ENCODE assay signal across 8 cellular contexts in genomic region chr3:107752202-107752990, GRCh38.
DNase-seq lines count a peak whose midpoint lies in the region; ATAC-seq and TF ChIP-seq lines count a peak whose summit lies in the region.

No MANE protein-coding gene starts in this region.

- no peaks in the 10 kb centered on the region for H3K27me3 Mint-ChIP-seq in type B pancreatic cell

- no peak overlapping the region for H3K27ac Mint-ChIP-seq in type B pancreatic cell

- no peaks in the 10 kb centered on the region for H3K9me3 Mint-ChIP-seq in type B pancreatic cell

- H3K4me3 Mint-ChIP-seq in type B pancreatic cell: no peak overlapping the region

- H3K4me1 Mint-ChIP-seq in type B pancreatic cell (ENCODE audit: unreplicated experiment): peaks cover 4% of the 10 kb centered on the region

- TF ChIP-seq CTCF in AG09309 (IDR thresholded peaks at IDR 0.05; ENCODE audit: control insufficient read depth, insufficient read depth, low read depth, low read length, missing control alignments) (peak; percentile 63), fibroblast of the aortic adventitia (IDR thresholded peaks at IDR 0.05; ENCODE audit: insufficient read depth, low read length) (peak; percentile 59), type B pancreatic cell (conservative IDR thresholded peaks at IDR 0.05) (peak; percentile 67)

- ATAC-seq in GM21526 (IDR thresholded peaks at IDR 0.05; ENCODE audit: low FRiP score, unreplicated experiment): no peak

- H3K4me3 ChIP-seq in AG09309 (ENCODE audit: control insufficient read depth, low read depth, low read length): no peak overlapping the region
- H3K4me3 ChIP-seq in fibroblast of the aortic adventitia (ENCODE audit: low read depth, low read length): no peak overlapping the region

- peaks cover 11% of the 10 kb centered on the region for H3K36me3 Mint-ChIP-seq in type B pancreatic cell

- no peak for DNase-seq in AG09309 (ENCODE audit: low read depth)
- DNase-seq in H4 (ENCODE audit: low spot score): peak; percentile 20
- DNase-seq in OCI-M1 (lab: John Stamatoyannopoulos, UW): peak; percentile 36
- peak; percentile 43 for DNase-seq in fibroblast of the aortic adventitia (ENCODE audit: low read depth)
- DNase-seq in type B pancreatic cell (ENCODE audit: extremely low spot score, unreplicated experiment): no peak
- no peak for DNase-seq in mucosa of gallbladder (ENCODE audit: low spot score)
- no peak for DNase-seq in retina

Comparison
In these comparisons a context has a peak if more than half of its experiments do, and no peak if none do; other contexts are left out.
1. DNase-seq: peak in H4 (single experiment), OCI-M1 (single experiment) and fibroblast of the aortic adventitia (single experiment); none in AG09309 (single experiment), type B pancreatic cell (single experiment), mucosa of gallbladder (single experiment) and retina (single experiment).
2. Peak in every context shown above with its lines, with median percentiles within 50 percentile points of each other: CTCF ChIP-seq.